Comparison of ENCODE assay signal across 1 cellular context in genomic region chr20:34923414-34923813, GRCh38.
TF ChIP-seq lines count a peak whose summit lies in the region.

No MANE protein-coding gene starts in this region.

TF ChIP-seq in HepG2, 621 proteins besides CTCF, POLR2A, EP300 and RAD21:
- TF ChIP-seq ZNF776 (CRISPR knock-in tag; IDR thresholded peaks at IDR 0.05): 0 out of 2 replicates have a peak, but pooled peaks have one; percentile 68
- no peak for TF ChIP-seq AHR (CRISPR knock-in tag; IDR thresholded peaks at IDR 0.05)
TF ChIP-seq in HepG2: peak in this region for 1.
